Comparison of ENCODE assay signal across 1 cellular context in the genomic region with DNA sequence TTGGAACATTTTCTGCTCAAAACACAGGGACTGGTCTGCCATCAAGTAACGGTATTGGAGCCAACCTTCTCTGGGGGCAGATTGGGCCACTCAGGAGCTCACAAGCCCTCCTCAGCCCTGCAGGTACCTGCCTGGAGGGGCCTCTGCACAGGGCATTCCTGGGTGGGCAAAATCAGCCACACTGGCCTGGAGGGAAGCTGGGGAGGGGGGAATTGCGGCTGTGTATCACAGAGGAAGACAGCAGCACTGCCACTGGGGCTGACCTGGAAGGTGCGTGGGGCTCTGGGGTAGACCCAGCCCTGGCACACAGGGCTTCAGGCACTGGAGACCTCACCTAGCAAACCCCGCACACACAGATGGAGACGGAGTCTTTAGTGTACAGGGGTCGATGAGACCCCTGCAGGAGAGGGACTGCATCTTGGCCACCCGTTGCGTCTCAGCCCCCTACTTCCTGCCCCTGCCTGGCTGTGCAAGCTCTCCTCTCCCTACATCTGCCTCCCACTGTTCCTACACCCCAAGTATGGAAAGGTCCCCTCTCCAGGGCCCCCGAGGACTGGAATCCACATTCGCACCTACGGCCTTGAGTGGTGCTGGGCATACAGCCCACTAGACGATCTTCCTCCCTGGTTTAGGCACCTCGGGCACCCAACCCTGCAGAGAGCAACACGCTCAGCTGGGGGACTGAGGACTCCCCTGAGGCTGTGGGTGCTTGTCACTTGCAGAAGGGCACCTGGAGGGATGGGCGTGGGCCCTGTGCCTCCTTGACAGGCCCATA.
TF ChIP-seq lines count a peak whose summit lies in the region.

No MANE protein-coding gene starts in this region.

TF ChIP-seq in HCT116, 20 proteins besides CTCF, POLR2A, EP300 and RAD21:
- TF ChIP-seq, protein P1, sequence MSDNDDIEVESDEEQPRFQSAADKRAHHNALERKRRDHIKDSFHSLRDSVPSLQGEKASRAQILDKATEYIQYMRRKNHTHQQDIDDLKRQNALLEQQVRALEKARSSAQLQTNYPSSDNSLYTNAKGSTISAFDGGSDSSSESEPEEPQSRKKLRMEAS (IDR thresholded peaks at IDR 0.05), result no peak
- no peak for TF ChIP-seq EZH2 (IDR thresholded peaks at IDR 0.05)
- no peak for TF ChIP-seq ELF1 (IDR thresholded peaks at IDR 0.05; ENCODE audit: borderline replicate concordance, low read depth)
- no peak for TF ChIP-seq EZH2phosphoT487 (IDR thresholded peaks at IDR 0.05; ENCODE audit: borderline replicate concordance)
- TF ChIP-seq, protein P2, sequence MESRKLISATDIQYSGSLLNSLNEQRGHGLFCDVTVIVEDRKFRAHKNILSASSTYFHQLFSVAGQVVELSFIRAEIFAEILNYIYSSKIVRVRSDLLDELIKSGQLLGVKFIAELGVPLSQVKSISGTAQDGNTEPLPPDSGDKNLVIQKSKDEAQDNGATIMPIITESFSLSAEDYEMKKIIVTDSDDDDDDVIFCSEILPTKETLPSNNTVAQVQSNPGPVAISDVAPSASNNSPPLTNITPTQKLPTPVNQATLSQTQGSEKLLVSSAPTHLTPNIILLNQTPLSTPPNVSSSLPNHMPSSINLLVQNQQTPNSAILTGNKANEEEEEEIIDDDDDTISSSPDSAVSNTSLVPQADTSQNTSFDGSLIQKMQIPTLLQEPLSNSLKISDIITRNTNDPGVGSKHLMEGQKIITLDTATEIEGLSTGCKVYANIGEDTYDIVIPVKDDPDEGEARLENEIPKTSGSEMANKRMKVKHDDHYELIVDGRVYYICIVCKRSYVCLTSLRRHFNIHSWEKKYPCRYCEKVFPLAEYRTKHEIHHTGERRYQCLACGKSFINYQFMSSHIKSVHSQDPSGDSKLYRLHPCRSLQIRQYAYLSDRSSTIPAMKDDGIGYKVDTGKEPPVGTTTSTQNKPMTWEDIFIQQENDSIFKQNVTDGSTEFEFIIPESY (IDR thresholded peaks at IDR 0.05; ENCODE audit: extremely low read depth, insufficient replicate concordance, low read length), result no peak
- TF ChIP-seq CBX3 (IDR thresholded peaks at IDR 0.05; ENCODE audit: low read depth), result no peak
- no peak for TF ChIP-seq FOSL1 (IDR thresholded peaks at IDR 0.05; ENCODE audit: low read depth)
- no peak for TF ChIP-seq YY1 (IDR thresholded peaks at IDR 0.05; ENCODE audit: extremely low read depth, insufficient replicate concordance, low read depth, low read length)
- TF ChIP-seq TCF7L2 (IDR thresholded peaks at IDR 0.05; ENCODE audit: borderline replicate concordance, extremely low read depth, insufficient read depth, insufficient read length), result no peak
- TF ChIP-seq, protein P3, sequence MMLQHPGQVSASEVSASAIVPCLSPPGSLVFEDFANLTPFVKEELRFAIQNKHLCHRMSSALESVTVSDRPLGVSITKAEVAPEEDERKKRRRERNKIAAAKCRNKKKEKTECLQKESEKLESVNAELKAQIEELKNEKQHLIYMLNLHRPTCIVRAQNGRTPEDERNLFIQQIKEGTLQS (IDR thresholded peaks at IDR 0.05), result no peak
- TF ChIP-seq SIN3A (IDR thresholded peaks at IDR 0.05; ENCODE audit: low read depth), result no peak
- TF ChIP-seq SP1 (IDR thresholded peaks at IDR 0.05; ENCODE audit: low read depth), result no peak
- TF ChIP-seq ZNF274 (IDR thresholded peaks at IDR 0.05; ENCODE audit: low read depth, low read length), result no peak
- TF ChIP-seq ZFX (IDR thresholded peaks at IDR 0.05), result no peak
- no peak for TF ChIP-seq CEBPB (IDR thresholded peaks at IDR 0.05; ENCODE audit: low read depth)
- TF ChIP-seq, protein P4, sequence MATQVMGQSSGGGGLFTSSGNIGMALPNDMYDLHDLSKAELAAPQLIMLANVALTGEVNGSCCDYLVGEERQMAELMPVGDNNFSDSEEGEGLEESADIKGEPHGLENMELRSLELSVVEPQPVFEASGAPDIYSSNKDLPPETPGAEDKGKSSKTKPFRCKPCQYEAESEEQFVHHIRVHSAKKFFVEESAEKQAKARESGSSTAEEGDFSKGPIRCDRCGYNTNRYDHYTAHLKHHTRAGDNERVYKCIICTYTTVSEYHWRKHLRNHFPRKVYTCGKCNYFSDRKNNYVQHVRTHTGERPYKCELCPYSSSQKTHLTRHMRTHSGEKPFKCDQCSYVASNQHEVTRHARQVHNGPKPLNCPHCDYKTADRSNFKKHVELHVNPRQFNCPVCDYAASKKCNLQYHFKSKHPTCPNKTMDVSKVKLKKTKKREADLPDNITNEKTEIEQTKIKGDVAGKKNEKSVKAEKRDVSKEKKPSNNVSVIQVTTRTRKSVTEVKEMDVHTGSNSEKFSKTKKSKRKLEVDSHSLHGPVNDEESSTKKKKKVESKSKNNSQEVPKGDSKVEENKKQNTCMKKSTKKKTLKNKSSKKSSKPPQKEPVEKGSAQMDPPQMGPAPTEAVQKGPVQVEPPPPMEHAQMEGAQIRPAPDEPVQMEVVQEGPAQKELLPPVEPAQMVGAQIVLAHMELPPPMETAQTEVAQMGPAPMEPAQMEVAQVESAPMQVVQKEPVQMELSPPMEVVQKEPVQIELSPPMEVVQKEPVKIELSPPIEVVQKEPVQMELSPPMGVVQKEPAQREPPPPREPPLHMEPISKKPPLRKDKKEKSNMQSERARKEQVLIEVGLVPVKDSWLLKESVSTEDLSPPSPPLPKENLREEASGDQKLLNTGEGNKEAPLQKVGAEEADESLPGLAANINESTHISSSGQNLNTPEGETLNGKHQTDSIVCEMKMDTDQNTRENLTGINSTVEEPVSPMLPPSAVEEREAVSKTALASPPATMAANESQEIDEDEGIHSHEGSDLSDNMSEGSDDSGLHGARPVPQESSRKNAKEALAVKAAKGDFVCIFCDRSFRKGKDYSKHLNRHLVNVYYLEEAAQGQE (IDR thresholded peaks at IDR 0.05; ENCODE audit: low read depth), result no peak
TF ChIP-seq in HCT116: peak in this region for 0.
